ENCODE assay signal across 14 cellular contexts in genomic region chr2:100409975-100410647, GRCh38. TPM values are rescaled to one million over a fixed set of nuclear protein-coding genes. Genes with fewer than 3 reads are reported as not detected.
DNase-seq lines count a peak whose midpoint lies in the region; ATAC-seq, FAIRE-seq and TF ChIP-seq lines count a peak whose summit lies in the region.
"Had no signal": no experiment of that assay in that cellular context is flagged by ENCODE, and none has a peak within 500 bp of the region (broad histone marks: within the 10 kb centered on the region; RNA-seq: fewer than 3 reads in every experiment).

No MANE protein-coding gene starts in this region.

- H4K20me1 ChIP-seq in HepG2 (ENCODE audit: insufficient read depth, low read length) (no peaks in the 10 kb centered on the region), neural progenitor cell (ENCODE audit: low read depth) (peaks cover 51% of the 10 kb centered on the region)

- no peak for TF ChIP-seq POLR2A in HepG2 (IDR thresholded peaks at IDR 0.05; ENCODE audit: insufficient read depth in 1 of 2, low read depth in 2 of 2, low read length in 2 of 2)
- TF ChIP-seq POLR2A in right lobe of liver (IDR thresholded peaks at IDR 0.05): no peak

- FAIRE-seq in HepG2 (lab: Jason Lieb, UNC): no peak
- FAIRE-seq: GM12891, GM18507 had no signal

- H3K9ac ChIP-seq in HepG2 (ENCODE audit: insufficient read depth, low read depth, low read length): no peak overlapping the region
- no peak overlapping the region for H3K9ac ChIP-seq in endodermal cell (ENCODE audit: extremely low read depth, low read length, poor library complexity, severe bottlenecking)
- H3K9ac ChIP-seq in neural progenitor cell: no peak overlapping the region

- H3K36me3 Mint-ChIP-seq in endodermal cell (ENCODE audit: low read depth): peaks cover 21% of the 10 kb centered on the region
- H3K36me3 Mint-ChIP-seq in neural progenitor cell: peaks cover 14% of the 10 kb centered on the region

- CTCF ChIA-PET in HepG2 (lab: Yijun Ruan, JAX; ENCODE audit: low intra/inter-chr PET ratio, low total read pairs): no interaction called here

- H3K4me1 ChIP-seq in HepG2 (ENCODE audit: insufficient read depth, low read length) (no peaks in the 10 kb centered on the region), right lobe of liver (no peaks in the 10 kb centered on the region), endodermal cell (ENCODE audit: control insufficient read depth, insufficient read depth, low read length) (no peaks in the 10 kb centered on the region), neural progenitor cell (peaks cover 45% of the 10 kb centered on the region)

- H2AFZ ChIP-seq in HepG2 (ENCODE audit: low read length) (no peak overlapping the region), neural progenitor cell (replicated peaks) (no peak overlapping the region)

- H3K36me3 ChIP-seq in HepG2 (replicated peaks in 1 of 2; ENCODE audit: control insufficient read depth in 1 of 2, insufficient read depth in 2 of 2, low read length in 2 of 2) (peaks cover 14 to 32% of the 10 kb centered on the region in 2 experiments), right lobe of liver (no peaks in the 10 kb centered on the region), endodermal cell (ENCODE audit: control insufficient read depth, insufficient read depth, low read length) (peaks cover 27% of the 10 kb centered on the region), neural progenitor cell (no peaks in the 10 kb centered on the region)

- H3K9me3 Mint-ChIP-seq in endodermal cell (no peaks in the 10 kb centered on the region), neural progenitor cell (no peaks in the 10 kb centered on the region)

- no peak overlapping the region for H3K4me3 ChIP-seq in HepG2 (replicated peaks in 1 of 3; ENCODE audit: insufficient read depth in 1 of 3, low read depth in 2 of 3, low read length in 3 of 3)
- no peak overlapping the region for H3K4me3 ChIP-seq in right lobe of liver
- no peak overlapping the region for H3K4me3 ChIP-seq in endodermal cell (ENCODE audit: low read length)
- no peak overlapping the region for H3K4me3 ChIP-seq in neural progenitor cell

- intact Hi-C loops in HepG2 (cut with micrococcal nuclease; ENCODE audit: unreplicated experiment) (no loop called here), right lobe of liver (cut with DNase I) (no loop called here)

- H3K4me3 Mint-ChIP-seq in endodermal cell (no peak overlapping the region), neural progenitor cell (no peak overlapping the region)

- TF ChIP-seq EP300 in HepG2 (IDR thresholded peaks at IDR 0.05; ENCODE audit: low read depth in 2 of 2, low read length in 2 of 2) (no peak), HepG2 (CRISPR knock-in tag; IDR thresholded peaks at IDR 0.05; ENCODE audit: borderline replicate concordance) (no peak)

- H3K4me1 Mint-ChIP-seq in endodermal cell (peaks cover 19% of the 10 kb centered on the region), neural progenitor cell (peaks cover 45% of the 10 kb centered on the region)

- no peak for TF ChIP-seq RAD21 in HepG2 (CRISPR knock-in tag; IDR thresholded peaks at IDR 0.05)

- WGBS in HepG2 (ENCODE audit: low lambda C conversion rate): 97% methylated on average over 6 of the region's 8 CpGs
- 100% methylated on average over 1 of the region's 8 CpGs for WGBS in right lobe of liver (ENCODE audit: insufficient coverage, low coverage, low lambda C conversion rate, missing lambda C conversion rate)
- 88 to 91% methylated on average over 4 to 8 of the region's 8 CpGs for WGBS in endodermal cell (ENCODE audit: insufficient coverage in 1 of 2, insufficient read length in 1 of 2), 2 experiments

- ATAC-seq in HepG2 (no peak), right lobe of liver (no peak)

- in situ Hi-C loops in HepG2 (cut with HindIII; ENCODE audit: extremely low pct_ligation_motif_present, low pct_unique_long_range_greater_than_20kb): no loop called here

- H3K9me3 ChIP-seq in HepG2 (ENCODE audit: low read length): no peaks in the 10 kb centered on the region
- no peaks in the 10 kb centered on the region for H3K9me3 ChIP-seq in right lobe of liver
- no peaks in the 10 kb centered on the region for H3K9me3 ChIP-seq in endodermal cell (ENCODE audit: control insufficient read depth, low read length)
- H3K9me3 ChIP-seq in neural progenitor cell (ENCODE audit: low read depth): no peaks in the 10 kb centered on the region

- H3F3A ChIP-seq in neural progenitor cell (ENCODE audit: low read depth): peaks cover 32% of the 10 kb centered on the region

- no peak overlapping the region for H3K4me2 ChIP-seq in HepG2 (ENCODE audit: low read depth, low read length)
- no peak overlapping the region for H3K4me2 ChIP-seq in neural progenitor cell

- H3K27ac Mint-ChIP-seq in endodermal cell (peak overlapping the region; percentile 24), neural progenitor cell (peak overlapping the region; percentile 84)

- TF ChIP-seq CTCF in HepG2 (CRISPR knock-in tag; IDR thresholded peaks at IDR 0.05) (no peak), right lobe of liver (IDR thresholded peaks at IDR 0.05) (no peak), endodermal cell (conservative IDR thresholded peaks at IDR 0.05) (no peak), neural progenitor cell (IDR thresholded peaks at IDR 0.05) (no peak)

- no peak for DNase-seq in HepG2 (ENCODE audit: low spot score)
- DNase-seq in right lobe of liver: no peak
- DNase-seq in endodermal cell: no peak
- DNase-seq in neural progenitor cell (ENCODE audit: low spot score): no peak
- DNase-seq in kidney glomerular epithelial cell (lab: John Stamatoyannopoulos, UW): no peak
- no peak for DNase-seq in NCI-H345 (lab: John Stamatoyannopoulos, UW)
- no peak for DNase-seq in OCI-M2 (lab: John Stamatoyannopoulos, UW; ENCODE audit: unreplicated experiment)
- DNase-seq: C1 segment of cervical spinal cord, GDM1, NCI-H1092, NCI-H1694, NCI-H524 had no signal

- BruUV-seq in HepG2 (replicated peaks; lab: Mats Ljungman, UMichigan): no TSS peak

- H3K27me3 Mint-ChIP-seq in endodermal cell (ENCODE audit: insufficient read depth): no peaks in the 10 kb centered on the region
- peaks cover 2% of the 10 kb centered on the region for H3K27me3 Mint-ChIP-seq in neural progenitor cell (ENCODE audit: insufficient read depth, low read depth)

- POLR2A ChIA-PET in HepG2 (lab: Yijun Ruan, JAX): no interaction called here

- no peaks in the 10 kb centered on the region for H3K79me2 ChIP-seq in HepG2 (ENCODE audit: insufficient read depth, low read length)
- peaks cover 55% of the 10 kb centered on the region for H3K79me2 ChIP-seq in neural progenitor cell (ENCODE audit: low read depth)

- no peak overlapping the region for H3K27ac ChIP-seq in HepG2 (ENCODE audit: extremely low read length, insufficient read depth, low read length)
- H3K27ac ChIP-seq in right lobe of liver: no peak overlapping the region
- H3K27ac ChIP-seq in endodermal cell (ENCODE audit: low read depth, low read length): no peak overlapping the region
- no peak overlapping the region for H3K27ac ChIP-seq in neural progenitor cell

- H3K27me3 ChIP-seq in HepG2 (ENCODE audit: control insufficient read depth in 1 of 2, insufficient read depth in 2 of 2, low read length in 2 of 2): no peaks in the 10 kb centered on the region
- H3K27me3 ChIP-seq in right lobe of liver: no peaks in the 10 kb centered on the region
- no peaks in the 10 kb centered on the region for H3K27me3 ChIP-seq in endodermal cell (ENCODE audit: control insufficient read depth, insufficient read depth, low read length, poor library complexity, severe bottlenecking)
- no peaks in the 10 kb centered on the region for H3K27me3 ChIP-seq in neural progenitor cell

TF ChIP-seq in HepG2, 621 proteins besides CTCF, POLR2A, EP300 and RAD21 (continues in another document):
- TF ChIP-seq, protein P1, sequence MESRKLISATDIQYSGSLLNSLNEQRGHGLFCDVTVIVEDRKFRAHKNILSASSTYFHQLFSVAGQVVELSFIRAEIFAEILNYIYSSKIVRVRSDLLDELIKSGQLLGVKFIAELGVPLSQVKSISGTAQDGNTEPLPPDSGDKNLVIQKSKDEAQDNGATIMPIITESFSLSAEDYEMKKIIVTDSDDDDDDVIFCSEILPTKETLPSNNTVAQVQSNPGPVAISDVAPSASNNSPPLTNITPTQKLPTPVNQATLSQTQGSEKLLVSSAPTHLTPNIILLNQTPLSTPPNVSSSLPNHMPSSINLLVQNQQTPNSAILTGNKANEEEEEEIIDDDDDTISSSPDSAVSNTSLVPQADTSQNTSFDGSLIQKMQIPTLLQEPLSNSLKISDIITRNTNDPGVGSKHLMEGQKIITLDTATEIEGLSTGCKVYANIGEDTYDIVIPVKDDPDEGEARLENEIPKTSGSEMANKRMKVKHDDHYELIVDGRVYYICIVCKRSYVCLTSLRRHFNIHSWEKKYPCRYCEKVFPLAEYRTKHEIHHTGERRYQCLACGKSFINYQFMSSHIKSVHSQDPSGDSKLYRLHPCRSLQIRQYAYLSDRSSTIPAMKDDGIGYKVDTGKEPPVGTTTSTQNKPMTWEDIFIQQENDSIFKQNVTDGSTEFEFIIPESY (CRISPR knock-in tag; IDR thresholded peaks at IDR 0.05): peak; percentile 90

RNA-seq across cellular contexts. Expression of gene CHST10, which starts 7.4 kb away (rescaled TPM):
- 8.5 and 14.2 TPM in 2 replicates for total RNA-seq in HepG2 (2016; rRNA removed; fragmentation: Illumina TruSeq; extraction: Trizol)
- total RNA-seq in HepG2 (2016; cell fraction: cytosol; rRNA removed; fragmentation: Illumina TruSeq; extraction: Trizol; ENCODE audit: low read depth): 2.4 and 3.0 TPM in 2 replicates
- 7.1 and 13.1 TPM in 2 replicates for total RNA-seq in HepG2 (2016; cell fraction: insoluble cytoplasmic fraction; rRNA removed; fragmentation: Illumina TruSeq; extraction: Trizol)
- 6.9 and 7.7 TPM in 2 replicates for total RNA-seq in HepG2 (2016; cell fraction: membrane; rRNA removed; fragmentation: Illumina TruSeq; extraction: Trizol)
- 12.2 and 15.8 TPM in 2 replicates for total RNA-seq in HepG2 (2016; cell fraction: nucleus; rRNA removed; fragmentation: Illumina TruSeq; extraction: Trizol)
- 10.5 and 11.5 TPM in 2 replicates for polyA plus RNA-seq in HepG2 (2011; rRNA removed)
- 8.3 and 11.0 TPM in 2 replicates for polyA plus RNA-seq in HepG2 (2011; cell fraction: cytosol; rRNA removed)
- polyA plus RNA-seq in HepG2 (2011; cell fraction: nucleus; rRNA removed): 9.0 and 10.7 TPM in 2 replicates
- 8.8 TPM in 2 replicates for polyA plus RNA-seq in HepG2 (2012)
- polyA plus RNA-seq in HepG2 (2016; cell fraction: cytosol; fragmentation: Illumina TruSeq; extraction: Trizol; ENCODE audit: low read depth): 1.5 and 2.5 TPM in 2 replicates
- 6.7 and 7.6 TPM in 2 replicates for polyA plus RNA-seq in HepG2 (2016; cell fraction: insoluble cytoplasmic fraction; fragmentation: Illumina TruSeq; extraction: Trizol; ENCODE audit: low read depth)
- polyA plus RNA-seq in HepG2 (2016; cell fraction: membrane; fragmentation: Illumina TruSeq; extraction: Trizol; ENCODE audit: low read depth): 4.5 and 6.1 TPM in 2 replicates
- polyA plus RNA-seq in HepG2 (2016; cell fraction: nucleus; fragmentation: Illumina TruSeq; extraction: Trizol; ENCODE audit: insufficient read depth, low read depth): 20.4 and 23.1 TPM in 2 replicates
- polyA minus RNA-seq in HepG2 (2011; rRNA and poly(A)+ RNA removed; ENCODE audit: low replicate concordance): 14.1 and 16.5 TPM in 2 replicates
- 8.0 and 9.3 TPM in 2 replicates for polyA minus RNA-seq in HepG2 (2011; cell fraction: cytosol; rRNA and poly(A)+ RNA removed)
- 17.4 and 18.0 TPM in 2 replicates for polyA minus RNA-seq in HepG2 (2011; cell fraction: nucleus; rRNA and poly(A)+ RNA removed)
- under 1 TPM; 0.19 to 0.88 (median 0.50) TPM for total RNA-seq in right lobe of liver
- 10 to 100 TPM; 17.6 to 18.5 TPM for total RNA-seq in endodermal cell
- polyA plus RNA-seq in endodermal cell (2013, experiment 1 of 2): 28.0 TPM
- 26.0 TPM for polyA plus RNA-seq in endodermal cell (2013, experiment 2 of 2)
- 27.3 and 28.1 TPM in 2 replicates for total RNA-seq in neural progenitor cell (ENCODE audit: low replicate concordance)
